In genomic region chr20:20017852-20018245, GRCh38 we compare ENCODE assay signal across 8 cellular contexts. TPM values are rescaled to one million over a fixed set of nuclear protein-coding genes. Genes with fewer than 3 reads are reported as not detected.
A peak's percentile ranks its signal among the peaks of the same experiment; 100 is the strongest.
DNase-seq lines count a peak whose midpoint lies in the region; ATAC-seq lines count a peak whose summit lies in the region.

No MANE protein-coding gene starts in this region.

- H3K27me3 ChIP-seq in BLaER1 (no peaks in the 10 kb centered on the region), NT2/D1 (ENCODE audit: insufficient read depth, insufficient read length) (no peaks in the 10 kb centered on the region), mucosa of stomach (ENCODE audit: control insufficient read depth, insufficient read depth, low read length) (no peaks in the 10 kb centered on the region)

- H3K27ac ChIP-seq in BLaER1, result peak overlapping the region; percentile 89

- H3K4me2 ChIP-seq in BLaER1, result peak overlapping the region; percentile 76

- peaks cover 55% of the 10 kb centered on the region for H4K20me1 ChIP-seq in BLaER1

- no peak for DNase-seq in NT2/D1 (ENCODE audit: low read depth, low spot score)
- peak; percentile 30 for DNase-seq in dermis blood vessel endothelial cell
- DNase-seq in sciatic nerve (ENCODE audit: low spot score), result no peak

- intact Hi-C loops in sciatic nerve (cut with DNase I), result no loop called here

- H3K36me3 ChIP-seq in BLaER1 (peaks cover 36% of the 10 kb centered on the region), NT2/D1 (ENCODE audit: insufficient read depth, insufficient read length, low read length) (peaks cover 40% of the 10 kb centered on the region), mucosa of stomach (ENCODE audit: control insufficient read depth, insufficient read depth, low read length) (no peaks in the 10 kb centered on the region)

- peaks cover 43% of the 10 kb centered on the region for H3K4me1 ChIP-seq in BLaER1
- H3K4me1 ChIP-seq in NT2/D1 (ENCODE audit: insufficient read depth, insufficient read length), result peaks cover 2% of the 10 kb centered on the region
- H3K4me1 ChIP-seq in mucosa of stomach (ENCODE audit: control insufficient read depth, insufficient read depth, low read length), result peaks cover 33% of the 10 kb centered on the region

- H3K9ac ChIP-seq in BLaER1 (peak overlapping the region; percentile 92), NT2/D1 (ENCODE audit: insufficient read length, low read depth) (peak overlapping the region; percentile 82), mucosa of stomach (ENCODE audit: low read length) (peak overlapping the region; percentile 83)

- ATAC-seq in GM21619 (IDR thresholded peaks at IDR 0.05; ENCODE audit: unreplicated experiment) (peak; percentile 15), HG02798 (IDR thresholded peaks at IDR 0.05; ENCODE audit: poor library complexity, unreplicated experiment) (no peak), sciatic nerve (no peak), GM21717 (IDR thresholded peaks at IDR 0.05; ENCODE audit: unreplicated experiment) (no peak)

- peak overlapping the region; percentile 94 for H3K4me3 ChIP-seq in BLaER1
- H3K4me3 ChIP-seq in NT2/D1 (ENCODE audit: insufficient read length, low read depth), result peak overlapping the region; percentile 82
- H3K4me3 ChIP-seq in mucosa of stomach (ENCODE audit: low read length), result peak overlapping the region; percentile 75

- H3K9me3 ChIP-seq in BLaER1, result no peaks in the 10 kb centered on the region
- no peaks in the 10 kb centered on the region for H3K9me3 ChIP-seq in NT2/D1 (ENCODE audit: insufficient read depth, low read length)
- H3K9me3 ChIP-seq in mucosa of stomach (ENCODE audit: control insufficient read depth, low read length), result no peaks in the 10 kb centered on the region

RNA-seq across cellular contexts. Expression of gene NAA20, which starts 0.7 kb away (rescaled TPM):
- 34.3 and 35.4 TPM in 2 replicates for total RNA-seq in dermis blood vessel endothelial cell
- 38.1 TPM for total RNA-seq in sciatic nerve

RNA-seq across cellular contexts. Expression of gene CRNKL1, which starts 34.4 kb away (rescaled TPM):
- 37.8 and 39.5 TPM in 2 replicates for total RNA-seq in dermis blood vessel endothelial cell
- 24.9 TPM for total RNA-seq in sciatic nerve

RNA-seq across cellular contexts. Expression of gene CFAP61, which starts 34.5 kb away (rescaled TPM):
- not detected in 2 replicates for total RNA-seq in dermis blood vessel endothelial cell
- 0.40 TPM for total RNA-seq in sciatic nerve
